ENCODE assay signal across 17 cellular contexts in genomic region chr2:30403592-30404353, GRCh38. TPM values are rescaled to one million over a fixed set of nuclear protein-coding genes. Genes with fewer than 3 reads are reported as not detected.
DNase-seq lines count a peak whose midpoint lies in the region; ATAC-seq, FAIRE-seq and TF ChIP-seq lines count a peak whose summit lies in the region.
"Had no signal": no experiment of that assay in that cellular context is flagged by ENCODE, and none has a peak within 500 bp of the region (broad histone marks: within the 10 kb centered on the region; RNA-seq: fewer than 3 reads in every experiment).

No MANE protein-coding gene starts in this region.

- H3K27ac ChIP-seq in GM23338 (ENCODE audit: low read depth), result no peak overlapping the region
- H3K27ac ChIP-seq in lower lobe of right lung, result peak overlapping the region; percentile 40
- peak overlapping the region; percentile 20 for H3K27ac ChIP-seq in skeletal muscle tissue (ENCODE audit: low read depth, low read length)
- H3K27ac ChIP-seq: ascending aorta, parathyroid adenoma had no signal

- H3K27ac Mint-ChIP-seq in GM23338, result peak overlapping the region; percentile 24; the same call in 1 of the 2 replicates
- H3K27ac Mint-ChIP-seq: T-cell had no signal

- intact Hi-C loops in lower lobe of right lung (cut with DNase I), result no loop called here

- H3K4me3 Mint-ChIP-seq in GM23338, result no peak overlapping the region
- H3K4me3 Mint-ChIP-seq: T-cell had no signal

- ATAC-seq in GM23338 (no peak; the same call in 2 of the 3 replicates), lower lobe of right lung (no peak)
- ATAC-seq: T-cell had no signal

- no peaks in the 10 kb centered on the region for H3K27me3 ChIP-seq in GM23338 (ENCODE audit: insufficient read depth)
- peaks cover 14% of the 10 kb centered on the region for H3K27me3 ChIP-seq in bronchial epithelial cell (ENCODE audit: control insufficient read depth, insufficient read depth, low read length)
- no peaks in the 10 kb centered on the region for H3K27me3 ChIP-seq in lower lobe of right lung (ENCODE audit: low read depth)
- peaks cover 0 to 2% (median 0%) of the 10 kb centered on the region in 3 donors for H3K27me3 ChIP-seq in skeletal muscle tissue (ENCODE audit: control insufficient read depth in 3 of 3, insufficient read depth in 3 of 3, low read length in 3 of 3)
- H3K27me3 ChIP-seq in HAP-1 (ENCODE audit: low read depth), result no peaks in the 10 kb centered on the region
- H3K27me3 ChIP-seq: ascending aorta, gastrocnemius medialis, stomach had no signal

- TF ChIP-seq CTCF in GM23338 (conservative IDR thresholded peaks at IDR 0.05; ENCODE audit: low read depth in 2 of 2), result no peak
- no peak for TF ChIP-seq CTCF in bronchial epithelial cell (IDR thresholded peaks at IDR 0.05; ENCODE audit: insufficient read depth, low read length, severe bottlenecking)
- TF ChIP-seq CTCF in lower lobe of right lung (IDR thresholded peaks at IDR 0.05), result no peak

- DNase-seq in GM23338 (ENCODE audit: low spot score) (no peak), bronchial epithelial cell (ENCODE audit: low read depth) (no peak), lower lobe of right lung (no peak), GM19238 (ENCODE audit: insufficient read length, low spot score) (no peak), COR-L47 (lab: John Stamatoyannopoulos, UW) (no peak), HAP-1 (ENCODE audit: low spot score in 2 of 2) (no peak), NCI-H1048 (lab: John Stamatoyannopoulos, UW) (no peak)
- DNase-seq: activated CD4-positive, CD25-positive, alpha-beta regulatory T cell; activated gamma-delta T cell; gastrocnemius medialis; mesendoderm; NCI-H226; stomach; T-cell had no signal

- peaks cover 20% of the 10 kb centered on the region for H3K9me2 ChIP-seq in GM23338 (ENCODE audit: insufficient read depth)

- peaks cover 5% of the 10 kb centered on the region; the same call in 1 of the 3 replicates for H3K36me3 Mint-ChIP-seq in GM23338 (ENCODE audit: low read depth)
- H3K36me3 Mint-ChIP-seq: T-cell had no signal

- H3K4me2 ChIP-seq in GM23338, result peak overlapping the region; percentile 67

- H3K4me1 Mint-ChIP-seq in GM23338, result peaks cover 41% of the 10 kb centered on the region

- H3K79me2 ChIP-seq in GM23338 (replicated peaks; ENCODE audit: insufficient read depth), result no peaks in the 10 kb centered on the region
- H3K79me2 ChIP-seq: parathyroid adenoma had no signal

- peaks cover 22% of the 10 kb centered on the region for H3K27me3 Mint-ChIP-seq in GM23338 (ENCODE audit: insufficient read depth, low read depth, poor library complexity)
- H3K27me3 Mint-ChIP-seq: T-cell had no signal

- H3K36me3 ChIP-seq in GM23338 (ENCODE audit: insufficient read depth) (no peaks in the 10 kb centered on the region), bronchial epithelial cell (ENCODE audit: control insufficient read depth, insufficient read depth, low read length) (no peaks in the 10 kb centered on the region), lower lobe of right lung (no peaks in the 10 kb centered on the region), skeletal muscle tissue (ENCODE audit: control insufficient read depth in 3 of 3, insufficient read depth in 3 of 3, low read length in 3 of 3) (no peaks in the 10 kb centered on the region), HAP-1 (replicated peaks) (no peaks in the 10 kb centered on the region)
- H3K36me3 ChIP-seq: ascending aorta, gastrocnemius medialis, stomach had no signal

- peaks cover 20% of the 10 kb centered on the region for H3K4me1 ChIP-seq in GM23338 (ENCODE audit: insufficient read depth)
- peaks cover 14% of the 10 kb centered on the region for H3K4me1 ChIP-seq in lower lobe of right lung
- peaks cover 16 to 23% (median 18%) of the 10 kb centered on the region in 3 donors for H3K4me1 ChIP-seq in skeletal muscle tissue (ENCODE audit: control insufficient read depth in 3 of 3, insufficient read depth in 3 of 3, low read length in 3 of 3)
- H3K4me1 ChIP-seq in HAP-1, result peaks cover 11% of the 10 kb centered on the region
- H3K4me1 ChIP-seq: parathyroid adenoma had no signal

- no peaks in the 10 kb centered on the region for H4K20me1 ChIP-seq in GM23338 (replicated peaks; ENCODE audit: insufficient read depth)

- peak overlapping the region; percentile 50; the same call in 1 of the 2 replicates for H2AFZ ChIP-seq in GM23338
- H2AFZ ChIP-seq: parathyroid adenoma had no signal

- H3K4me3 ChIP-seq in GM23338 (0 out of 2 replicates have a peak overlapping the region, but pooled peaks have one; percentile 30), bronchial epithelial cell (ENCODE audit: low read depth, low read length) (no peak overlapping the region), lower lobe of right lung (no peak overlapping the region), skeletal muscle tissue (ENCODE audit: low read length in 3 of 3) (no peak overlapping the region), HAP-1 (no peak overlapping the region)
- H3K4me3 ChIP-seq: ascending aorta, gastrocnemius medialis, stomach had no signal

- in situ Hi-C loops in HAP-1 (cut with MboI; ENCODE audit: low sequenced_read_pairs), result no loop called here

- peaks cover 14% of the 10 kb centered on the region for H3K9me3 Mint-ChIP-seq in GM23338
- H3K9me3 Mint-ChIP-seq: T-cell had no signal

- FAIRE-seq in bronchial epithelial cell (lab: Jason Lieb, UNC), result peak; percentile 68

- H3F3A ChIP-seq in GM23338 (replicated peaks; ENCODE audit: low read depth), result no peaks in the 10 kb centered on the region

- H3K9me3 ChIP-seq in lower lobe of right lung, result no peaks in the 10 kb centered on the region
- no peaks in the 10 kb centered on the region for H3K9me3 ChIP-seq in skeletal muscle tissue (ENCODE audit: control insufficient read depth in 3 of 3, low read length in 3 of 3)
- no peaks in the 10 kb centered on the region for H3K9me3 ChIP-seq in HAP-1
- H3K9me3 ChIP-seq: ascending aorta, gastrocnemius medialis, stomach had no signal

- no peak overlapping the region for H3K9ac ChIP-seq in skeletal muscle tissue (ENCODE audit: low read depth in 1 of 3, low read length in 3 of 3)
- H3K9ac ChIP-seq: parathyroid adenoma had no signal

TF ChIP-seq in GM23338, 12 proteins besides CTCF, POLR2A, EP300 and RAD21:
- TF ChIP-seq EZH2 (IDR thresholded peaks at IDR 0.05; ENCODE audit: low read depth, unreplicated experiment), result no peak
- TF ChIP-seq ETS1 (IDR thresholded peaks at IDR 0.05), result no peak
- TF ChIP-seq ZNF114 (CRISPR knock-in tag; IDR thresholded peaks at IDR 0.05), result no peak
- no peak for TF ChIP-seq REST (IDR thresholded peaks at IDR 0.05; ENCODE audit: unreplicated experiment)

RNA-seq across cellular contexts. Expression of gene LCLAT1, which starts 43.3 kb away (rescaled TPM):
- 30.1 and 36.8 TPM in 2 replicates for total RNA-seq in GM23338 (2014; rRNA removed; shearing (Covaris generic))
- polyA plus RNA-seq in GM23338 (2016; fragmentation: Nextera tagmentation; extraction: Ambion mirVana), result 11.2 and 11.5 TPM in 2 replicates
- total RNA-seq in bronchial epithelial cell (8.7 and 11.5 TPM in 2 replicates), lower lobe of right lung (13.0 TPM), skeletal muscle tissue (18.8 TPM)
